In the genomic region with DNA sequence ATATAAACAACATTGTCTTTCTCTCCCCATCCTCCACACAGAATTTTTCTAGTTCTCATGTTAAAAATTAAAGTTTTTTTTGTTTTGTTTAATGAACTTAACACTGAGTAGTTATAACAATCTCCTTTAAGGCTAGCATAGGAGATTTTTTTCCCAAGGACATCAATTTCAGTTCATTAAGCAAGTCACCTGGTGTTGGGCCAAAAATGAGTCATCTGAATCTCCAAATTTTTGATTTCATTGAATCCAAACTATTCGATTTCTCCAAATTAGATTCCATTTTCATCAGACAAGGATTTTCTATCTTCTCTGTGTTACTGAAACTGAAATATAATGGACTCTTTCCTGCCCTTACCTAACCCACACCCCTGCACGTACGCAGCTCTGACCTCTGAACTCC, we compare ENCODE assay signal across 13 cellular contexts.
"Had no signal": no experiment of that assay in that cellular context is flagged by ENCODE, and none has a peak within 500 bp of the region (broad histone marks: within the 10 kb centered on the region; RNA-seq: fewer than 3 reads in every experiment).

No MANE protein-coding gene starts in this region.

- DNase-seq: effector memory CD4-positive, alpha-beta T cell; immature natural killer cell; left lung; lower lobe of right lung; natural killer cell; posterior cingulate gyrus; right cardiac atrium; stimulated activated CD4-positive, alpha-beta T cell treated with anti-CD3 and anti-CD28 coated beads, Interleukin-4, amount 100 ng/mL, for 1 hour; stimulated activated CD8-positive, alpha-beta memory T cell treated with anti-CD3 and anti-CD28 coated beads, Interleukin-4, amount 100 ng/mL, for 48 hours; stimulated activated naive CD8-positive, alpha-beta T cell treated with anti-CD3 and anti-CD28 coated beads, Interleukin-15, Interleukin-2, amounts not matched to agents 100 U/mL and 50 U/mL, for 24 hours; transverse colon had no signal

- H3K4me3 ChIP-seq: left lung, lower lobe of right lung, smooth muscle cell, thoracic aorta, transverse colon had no signal

- H3K4me1 ChIP-seq: left lung, lower lobe of right lung, transverse colon had no signal

- H3K9me3 ChIP-seq: left lung, lower lobe of right lung, thoracic aorta, transverse colon had no signal

- H3K27me3 ChIP-seq: left lung had no signal

- H3K36me3 ChIP-seq: left lung, lower lobe of right lung, thoracic aorta, transverse colon had no signal
